In genomic region chr1:168545678-168546552, GRCh38 we compare ENCODE assay signal across 11 cellular contexts. TPM values are rescaled to one million over a fixed set of nuclear protein-coding genes. Genes with fewer than 3 reads are reported as not detected.
DNase-seq lines count a peak whose midpoint lies in the region; ATAC-seq, FAIRE-seq and TF ChIP-seq lines count a peak whose summit lies in the region.
"Not testable (repeated sequence)": the region's sequence is repeated elsewhere in the genome, so short reads cannot be mapped to it uniquely, and the experiment has no call there.
"Had no signal": no experiment of that assay in that cellular context is flagged by ENCODE, and none has a peak within 500 bp of the region (broad histone marks: within the 10 kb centered on the region; RNA-seq: fewer than 3 reads in every experiment).

No MANE protein-coding gene starts in this region.

- H3K4me3 ChIP-seq in CD4-positive, alpha-beta memory T cell (ENCODE audit: low read length in 2 of 2); NB4 (ENCODE audit: low read depth, low read length); adrenal gland; HepG2 (replicated peaks in 1 of 3; ENCODE audit: insufficient read depth in 1 of 3, low read depth in 2 of 3, low read length in 3 of 3); smooth muscle cell: not testable (repeated sequence)

- H3F3A ChIP-seq in smooth muscle cell (ENCODE audit: low read depth), result not testable (repeated sequence)

- not testable (repeated sequence) for H3K4me3 Mint-ChIP-seq in CD4-positive, alpha-beta memory T cell

- H3K9me3 Mint-ChIP-seq in CD4-positive, alpha-beta memory T cell, result peaks cover 0 to 12% (median 0%) of the 10 kb centered on the region in 8 donors

- H2AFZ ChIP-seq in HepG2 (ENCODE audit: low read length); smooth muscle cell (ENCODE audit: low read depth): not testable (repeated sequence)

- peak overlapping the region in 1 of 7 donors; percentile 42 for H3K27ac Mint-ChIP-seq in CD4-positive, alpha-beta memory T cell

- FAIRE-seq in RCC 7860 (lab: Jason Lieb, UNC) (peak; percentile 66), HepG2 (lab: Jason Lieb, UNC) (peak; percentile 92)

- in situ Hi-C loops in HepG2 (cut with HindIII; ENCODE audit: extremely low pct_ligation_motif_present, low pct_unique_long_range_greater_than_20kb), result not testable (repeated sequence)

- H3K27ac ChIP-seq in CD4-positive, alpha-beta memory T cell (ENCODE audit: low read depth, low read length); adrenal gland; HepG2 (ENCODE audit: extremely low read length, insufficient read depth, low read length); smooth muscle cell (ENCODE audit: low read depth): not testable (repeated sequence)

- 30 to 44% (median 31%) methylated on average over 7 of the region's 7 CpGs for WGBS in adrenal gland, 4 donors
- 43% methylated on average over 7 of the region's 7 CpGs for WGBS in HepG2 (ENCODE audit: low lambda C conversion rate)
- 29% methylated on average over 7 of the region's 7 CpGs for WGBS in smooth muscle cell (ENCODE audit: low lambda C conversion rate)

- not testable (repeated sequence) for H3K4me1 ChIP-seq in CD4-positive, alpha-beta memory T cell (ENCODE audit: insufficient read depth, low read length); adrenal gland (replicated peaks in 1 of 2); HepG2 (ENCODE audit: insufficient read depth, low read length); smooth muscle cell (ENCODE audit: low read depth)

- not testable (repeated sequence) for H3K79me2 ChIP-seq in HepG2 (ENCODE audit: insufficient read depth, low read length); smooth muscle cell (ENCODE audit: low read depth)

- H3K27me3 ChIP-seq in CD4-positive, alpha-beta memory T cell (ENCODE audit: insufficient read depth, low read length); adrenal gland; HepG2 (ENCODE audit: control insufficient read depth in 1 of 2, insufficient read depth in 2 of 2, low read length in 2 of 2); smooth muscle cell (ENCODE audit: low read depth): not testable (repeated sequence)

- not testable (repeated sequence) for H3K36me3 Mint-ChIP-seq in CD4-positive, alpha-beta memory T cell

- not testable (repeated sequence) for H3K9me3 ChIP-seq in CD4-positive, alpha-beta memory T cell (ENCODE audit: control insufficient read depth in 1 of 2, low read length in 2 of 2); adrenal gland (replicated peaks in 1 of 3); HepG2 (ENCODE audit: low read length); smooth muscle cell (replicated peaks; ENCODE audit: low read depth)

- CTCF ChIA-PET in CD4-positive, alpha-beta memory T cell (lab: Charles Lee; ENCODE audit: partially characterized antibody), result not testable (repeated sequence)
- CTCF ChIA-PET in HepG2 (lab: Yijun Ruan, JAX; ENCODE audit: low intra/inter-chr PET ratio, low total read pairs), result interaction anchor here (0.7 to 1.2 kb wide), 3 partner anchors 29 to 203 kb away, joined by 5 to 11 read pairs (median 5); no protein-coding TSS in a partner anchor

- BruUV-seq in HepG2 (replicated peaks; lab: Mats Ljungman, UMichigan), result not testable (repeated sequence)

- not testable (repeated sequence) for H3K36me3 ChIP-seq in CD4-positive, alpha-beta memory T cell (ENCODE audit: insufficient read depth, low read length); adrenal gland (replicated peaks in 1 of 2); HepG2 (replicated peaks in 1 of 2; ENCODE audit: control insufficient read depth in 1 of 2, insufficient read depth in 2 of 2, low read length in 2 of 2); smooth muscle cell (ENCODE audit: low read depth)

- not testable (repeated sequence) for H3K27me3 Mint-ChIP-seq in CD4-positive, alpha-beta memory T cell

- not testable (repeated sequence) for TF ChIP-seq POLR2A in NB4 (IDR thresholded peaks at IDR 0.05; ENCODE audit: extremely low read depth, insufficient read length); adrenal gland (IDR thresholded peaks at IDR 0.05); HepG2 (IDR thresholded peaks at IDR 0.05; ENCODE audit: insufficient read depth in 1 of 2, low read depth in 2 of 2, low read length in 2 of 2)

- H3K4me1 Mint-ChIP-seq in CD4-positive, alpha-beta memory T cell, result peaks cover 3 to 23% (median 12%) of the 10 kb centered on the region in 4 donors

- DNase-seq in CD4-positive, alpha-beta memory T cell, result peak in 3 of 5 donors; percentile 18 to 33 (median 33)
- DNase-seq in NB4 (ENCODE audit: low read depth), result peak; percentile 46
- DNase-seq in RCC 7860 (ENCODE audit: low spot score), result peak; percentile 16
- peak in 3 of 7 donors; percentile 20 to 51 (median 42) for DNase-seq in adrenal gland
- peak; percentile 51 for DNase-seq in fibroblast of gingiva (ENCODE audit: low read depth)
- peak; percentile 65 for DNase-seq in HepG2 (ENCODE audit: low spot score)
- not testable (repeated sequence) for DNase-seq in smooth muscle cell (lab: John Stamatoyannopoulos, UW; ENCODE audit: unreplicated experiment)

- not testable (repeated sequence) for H4K20me1 ChIP-seq in HepG2 (ENCODE audit: insufficient read depth, low read length); smooth muscle cell (ENCODE audit: low read depth)

- TF ChIP-seq CTCF in NB4 (IDR thresholded peaks at IDR 0.05; ENCODE audit: low read depth, low read length) (peak; percentile 11), adrenal gland (IDR thresholded peaks at IDR 0.05) (peak in 5 of 6 experiments; percentile 18 to 73 (median 28)), HepG2 (CRISPR knock-in tag; IDR thresholded peaks at IDR 0.05) (peak; percentile 54), smooth muscle cell (IDR thresholded peaks at IDR 0.05; ENCODE audit: borderline replicate concordance, insufficient read depth, poor library complexity, severe bottlenecking) (peak; percentile 57)

- TF ChIP-seq EP300 in HepG2 (IDR thresholded peaks at IDR 0.05; ENCODE audit: low read depth in 2 of 2, low read length in 2 of 2); HepG2 (CRISPR knock-in tag; IDR thresholded peaks at IDR 0.05; ENCODE audit: borderline replicate concordance): not testable (repeated sequence)

- peak; percentile 47 for ATAC-seq in GM18867 (IDR thresholded peaks at IDR 0.05; ENCODE audit: unreplicated experiment)
- peak; percentile 85 for ATAC-seq in HepG2

- intact Hi-C loops in CD4-positive, alpha-beta memory T cell (cut with micrococcal nuclease); adrenal gland (cut with DNase I); HepG2 (cut with micrococcal nuclease; ENCODE audit: unreplicated experiment): not testable (repeated sequence)

- POLR2A ChIA-PET in CD4-positive, alpha-beta memory T cell (lab: Charles Lee; ENCODE audit: partially characterized antibody); HepG2 (lab: Yijun Ruan, JAX): not testable (repeated sequence)

- peak; percentile 49; the same call in 1 of the 2 replicates for TF ChIP-seq RAD21 in HepG2 (CRISPR knock-in tag; IDR thresholded peaks at IDR 0.05)

- not testable (repeated sequence) for H3K9ac ChIP-seq in HepG2 (ENCODE audit: insufficient read depth, low read depth, low read length); smooth muscle cell (ENCODE audit: low read depth)

- H3K4me2 ChIP-seq in HepG2 (ENCODE audit: low read depth, low read length); smooth muscle cell: not testable (repeated sequence)

RNA-seq across cellular contexts. Expression of gene XCL2, which starts 2.1 kb away (rescaled TPM):
- not detected for total RNA-seq in CD4-positive, alpha-beta memory T cell
- polyA plus RNA-seq in CD4-positive, alpha-beta memory T cell, result 1 to 10 TPM; 1.4 to 2.8 TPM
- 1 to 10 TPM in 1 of 8 donors, not detected in 7; 1.5 TPM for total RNA-seq in adrenal gland
- polyA plus RNA-seq in adrenal gland, result under 1 TPM in 1 of 3 donors, not detected in 2; 0.33 TPM
- total RNA-seq in HepG2 (2016; rRNA removed; fragmentation: Illumina TruSeq; extraction: Trizol), result not detected in 2 replicates
- not detected in 2 replicates for total RNA-seq in HepG2 (2016; cell fraction: cytosol; rRNA removed; fragmentation: Illumina TruSeq; extraction: Trizol; ENCODE audit: low read depth)
- not detected in 2 replicates for total RNA-seq in HepG2 (2016; cell fraction: insoluble cytoplasmic fraction; rRNA removed; fragmentation: Illumina TruSeq; extraction: Trizol)
- not detected in 2 replicates for total RNA-seq in HepG2 (2016; cell fraction: membrane; rRNA removed; fragmentation: Illumina TruSeq; extraction: Trizol)
- not detected in 2 replicates for total RNA-seq in HepG2 (2016; cell fraction: nucleus; rRNA removed; fragmentation: Illumina TruSeq; extraction: Trizol)
- polyA plus RNA-seq in HepG2 (2011; rRNA removed), result 0.50 TPM in 1 of 2 replicates, not detected in the other
- 0.22 TPM in 1 of 2 replicates, not detected in the other for polyA plus RNA-seq in HepG2 (2011; cell fraction: cytosol; rRNA removed)
- 0.40 TPM in 1 of 2 replicates, not detected in the other for polyA plus RNA-seq in HepG2 (2011; cell fraction: nucleus; rRNA removed)
- not detected in 2 replicates for polyA plus RNA-seq in HepG2 (2012)
- polyA plus RNA-seq in HepG2 (2016; cell fraction: cytosol; fragmentation: Illumina TruSeq; extraction: Trizol; ENCODE audit: low read depth), result not detected in 2 replicates
- polyA plus RNA-seq in HepG2 (2016; cell fraction: insoluble cytoplasmic fraction; fragmentation: Illumina TruSeq; extraction: Trizol; ENCODE audit: low read depth), result not detected in 2 replicates
- not detected in 2 replicates for polyA plus RNA-seq in HepG2 (2016; cell fraction: membrane; fragmentation: Illumina TruSeq; extraction: Trizol; ENCODE audit: low read depth)
- not detected in 2 replicates for polyA plus RNA-seq in HepG2 (2016; cell fraction: nucleus; fragmentation: Illumina TruSeq; extraction: Trizol; ENCODE audit: insufficient read depth, low read depth)
- polyA minus RNA-seq in HepG2 (2011; rRNA and poly(A)+ RNA removed; ENCODE audit: low replicate concordance), result not detected in 2 replicates
- not detected in 2 replicates for polyA minus RNA-seq in HepG2 (2011; cell fraction: cytosol; rRNA and poly(A)+ RNA removed)
- polyA minus RNA-seq in HepG2 (2011; cell fraction: nucleus; rRNA and poly(A)+ RNA removed), result not detected in 2 replicates
- not detected in 2 replicates for total RNA-seq in smooth muscle cell
- polyA plus RNA-seq in smooth muscle cell, result not detected in 2 replicates
- total RNA-seq: activated CD4-positive, alpha-beta memory T cell treated with anti-CD3 and anti-CD28 coated beads, Interleukin-2, amount 10 ng/mL, durations not matched to agents 7 days and 5 days; activated naive CD4-positive, alpha-beta T cell treated with anti-CD3 and anti-CD28 coated beads for 36 hours; posterior vena cava had no signal

RNA-seq across cellular contexts. Expression of gene XCL1, which starts 30.5 kb away (rescaled TPM):
- total RNA-seq in CD4-positive, alpha-beta memory T cell, result under 1 TPM; 0.55 to 0.64 TPM
- polyA plus RNA-seq in CD4-positive, alpha-beta memory T cell, result 1 to 10 TPM in 1 of 2 donors, under 1 TPM in 1; 0.19 to 1.1 TPM
- total RNA-seq in adrenal gland (under 1 TPM in 2 of 8 donors, not detected in 6; 0.23 to 0.43 TPM), HepG2 (2016; rRNA removed; fragmentation: Illumina TruSeq; extraction: Trizol) (0.90 and 2.5 TPM in 2 replicates), smooth muscle cell (not detected in 2 replicates)
- polyA plus RNA-seq in adrenal gland (under 1 TPM in 2 of 3 donors, not detected in 1; 0.24 TPM), HepG2 (2011; rRNA removed) (7.6 and 9.4 TPM in 2 replicates), smooth muscle cell (0.45 and 0.67 TPM in 2 replicates)
- 1.3 and 1.5 TPM in 2 replicates for total RNA-seq in HepG2 (2016; cell fraction: cytosol; rRNA removed; fragmentation: Illumina TruSeq; extraction: Trizol; ENCODE audit: low read depth)
- total RNA-seq in HepG2 (2016; cell fraction: insoluble cytoplasmic fraction; rRNA removed; fragmentation: Illumina TruSeq; extraction: Trizol), result 1.6 and 1.8 TPM in 2 replicates
- total RNA-seq in HepG2 (2016; cell fraction: membrane; rRNA removed; fragmentation: Illumina TruSeq; extraction: Trizol), result 1.2 and 1.8 TPM in 2 replicates
- total RNA-seq in HepG2 (2016; cell fraction: nucleus; rRNA removed; fragmentation: Illumina TruSeq; extraction: Trizol), result 3.9 and 4.0 TPM in 2 replicates
- 1.5 and 1.6 TPM in 2 replicates for polyA plus RNA-seq in HepG2 (2011; cell fraction: cytosol; rRNA removed)
- polyA plus RNA-seq in HepG2 (2011; cell fraction: nucleus; rRNA removed), result 24.4 and 25.3 TPM in 2 replicates
- polyA plus RNA-seq in HepG2 (2012), result 4.1 and 4.2 TPM in 2 replicates
- polyA plus RNA-seq in HepG2 (2016; cell fraction: cytosol; fragmentation: Illumina TruSeq; extraction: Trizol; ENCODE audit: low read depth), result 0.75 and 1.1 TPM in 2 replicates
- 0.89 and 1.1 TPM in 2 replicates for polyA plus RNA-seq in HepG2 (2016; cell fraction: insoluble cytoplasmic fraction; fragmentation: Illumina TruSeq; extraction: Trizol; ENCODE audit: low read depth)
- 1.0 and 1.3 TPM in 2 replicates for polyA plus RNA-seq in HepG2 (2016; cell fraction: membrane; fragmentation: Illumina TruSeq; extraction: Trizol; ENCODE audit: low read depth)
- 14.2 and 14.3 TPM in 2 replicates for polyA plus RNA-seq in HepG2 (2016; cell fraction: nucleus; fragmentation: Illumina TruSeq; extraction: Trizol; ENCODE audit: insufficient read depth, low read depth)
- polyA minus RNA-seq in HepG2 (2011; rRNA and poly(A)+ RNA removed; ENCODE audit: low replicate concordance), result 0.70 and 2.1 TPM in 2 replicates
- polyA minus RNA-seq in HepG2 (2011; cell fraction: cytosol; rRNA and poly(A)+ RNA removed), result 0.59 TPM in 1 of 2 replicates, not detected in the other
- polyA minus RNA-seq in HepG2 (2011; cell fraction: nucleus; rRNA and poly(A)+ RNA removed), result 4.6 and 6.7 TPM in 2 replicates
- total RNA-seq: activated naive CD4-positive, alpha-beta T cell treated with anti-CD3 and anti-CD28 coated beads for 36 hours; posterior vena cava had no signal
